13 cellular contexts compared by ENCODE assay signal in the genomic region with DNA sequence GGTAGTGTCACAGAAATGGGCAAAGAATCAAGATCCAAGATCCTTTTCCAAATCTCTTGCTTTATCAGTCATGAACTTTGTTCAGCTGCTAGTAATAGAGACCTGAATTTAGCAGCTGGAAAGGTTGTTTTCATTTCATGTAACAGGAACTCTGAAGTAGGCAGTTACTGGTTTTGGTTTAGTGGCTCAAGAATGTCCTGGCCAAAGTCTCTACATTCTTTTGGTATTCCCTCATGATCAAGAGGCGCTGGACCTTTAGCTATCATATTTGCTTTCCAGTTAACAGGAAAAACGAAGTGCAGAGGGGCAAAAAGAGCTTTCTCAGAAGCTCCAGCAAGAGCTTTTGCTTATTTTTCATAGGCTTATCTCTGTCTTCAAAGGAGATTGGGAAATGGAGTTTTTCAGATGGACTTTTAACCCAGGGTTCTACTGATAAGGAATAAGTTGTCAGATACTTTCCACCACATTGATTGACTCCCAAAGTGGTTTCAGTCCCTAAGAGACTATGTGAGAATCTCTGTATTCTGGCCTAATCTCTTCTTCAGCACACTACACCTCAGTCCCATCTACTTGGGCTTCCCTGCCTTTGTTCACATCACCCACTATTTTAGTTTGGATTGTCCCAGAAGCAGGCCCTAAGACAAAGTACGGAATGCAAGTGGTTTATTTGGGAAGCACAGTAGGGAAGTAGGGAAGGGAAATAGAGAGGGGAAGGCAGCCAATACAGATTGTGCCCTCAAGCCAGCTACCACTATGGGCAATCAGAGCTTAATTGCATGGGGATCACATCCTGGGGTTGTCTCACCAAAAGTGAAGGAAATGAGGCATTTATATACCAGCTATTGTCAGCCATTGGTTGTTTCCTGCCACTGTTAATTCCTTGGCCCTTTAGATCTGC.
DNase-seq lines count a peak whose midpoint lies in the region; ATAC-seq and TF ChIP-seq lines count a peak whose summit lies in the region.
"Had no signal": no experiment of that assay in that cellular context is flagged by ENCODE, and none has a peak within 500 bp of the region (broad histone marks: within the 10 kb centered on the region; RNA-seq: fewer than 3 reads in every experiment).

No MANE protein-coding gene starts in this region.

- H3K4me3 Mint-ChIP-seq in mesothelial cell of epicardium = no peak overlapping the region

- H3K27ac Mint-ChIP-seq in mesothelial cell of epicardium = peak overlapping the region; percentile 88

- H3K9ac ChIP-seq in fibroblast of lung (ENCODE audit: insufficient read depth, low read length) = no peak overlapping the region

- H3K79me2 ChIP-seq in fibroblast of lung (ENCODE audit: control insufficient read depth, insufficient read depth, low read length) = no peaks in the 10 kb centered on the region

- H3K36me3 ChIP-seq in fibroblast of lung (ENCODE audit: control insufficient read depth, insufficient read depth, low read length) = no peaks in the 10 kb centered on the region
- H3K36me3 ChIP-seq: transverse colon had no signal

- H3K36me3 Mint-ChIP-seq in mesothelial cell of epicardium = no peaks in the 10 kb centered on the region

- no peak overlapping the region for H3K4me2 ChIP-seq in fibroblast of lung (ENCODE audit: extremely low read depth, insufficient read depth, low read length)

- no peaks in the 10 kb centered on the region for H3K27me3 ChIP-seq in fibroblast of lung (ENCODE audit: control insufficient read depth, insufficient read depth, low read length)
- H3K27me3 ChIP-seq: transverse colon had no signal

- DNase-seq in ACHN (peak; percentile 87), OCI-M1 (lab: John Stamatoyannopoulos, UW) (peak; percentile 29), fibroblast of lung (ENCODE audit: low read depth in 2 of 2) (peak; percentile 31 to 39), mesothelial cell of epicardium (ENCODE audit: low spot score in 2 of 2, unreplicated experiment in 2 of 2) (no peak), SHP77 (lab: John Stamatoyannopoulos, UW) (no peak)
- DNase-seq: Calu3, cerebellar nuclear complex, transverse colon had no signal

- TF ChIP-seq CTCF in fibroblast of lung (conservative IDR thresholded peaks at IDR 0.05 in 1 of 2, IDR thresholded peaks at IDR 0.05 in 1 of 2; ENCODE audit: low read depth in 1 of 2, low read length in 2 of 2) (no peak), mesothelial cell of epicardium (IDR thresholded peaks at IDR 0.05; ENCODE audit: unreplicated experiment) (no peak)

- H3K9me3 ChIP-seq in fibroblast of lung (ENCODE audit: control insufficient read depth, insufficient read depth, low read depth, low read length) = no peaks in the 10 kb centered on the region
- H3K9me3 ChIP-seq: transverse colon had no signal

- in situ Hi-C loops in ACHN (cut with HindIII; ENCODE audit: low pct_ligation_motif_present, low pct_unique_long_range_greater_than_20kb, low sequenced_read_pairs) = no loop called here

- no peaks in the 10 kb centered on the region for H3K4me1 ChIP-seq in fibroblast of lung (ENCODE audit: control insufficient read depth, extremely low read depth, insufficient read depth, low read length)
- H3K4me1 ChIP-seq: transverse colon had no signal

- no peaks in the 10 kb centered on the region for H3K27me3 Mint-ChIP-seq in mesothelial cell of epicardium (ENCODE audit: low read depth)

- no peak overlapping the region for H2AFZ ChIP-seq in fibroblast of lung (ENCODE audit: low read length)

- no peaks in the 10 kb centered on the region for H4K20me1 ChIP-seq in fibroblast of lung (ENCODE audit: control insufficient read depth, extremely low read depth, insufficient read depth, low read length)

- no peaks in the 10 kb centered on the region for H3K9me3 Mint-ChIP-seq in mesothelial cell of epicardium

- H3K4me3 ChIP-seq in fibroblast of lung (replicated peaks in 1 of 4; ENCODE audit: control extremely low read depth in 1 of 4, insufficient read depth in 1 of 4, low read depth in 3 of 4, low read length in 4 of 4) = no peak overlapping the region
- H3K4me3 ChIP-seq: transverse colon had no signal

- no peak overlapping the region for H3K27ac ChIP-seq in fibroblast of lung (ENCODE audit: insufficient read depth, low read length)
- H3K27ac ChIP-seq: HL-60, transverse colon had no signal

- ATAC-seq in GM18502 (IDR thresholded peaks at IDR 0.05; ENCODE audit: poor library complexity, unreplicated experiment) (no peak), GM21528 (IDR thresholded peaks at IDR 0.05; ENCODE audit: low FRiP score, unreplicated experiment) (no peak), HG03354 (IDR thresholded peaks at IDR 0.05; ENCODE audit: poor library complexity, severe bottlenecking, unreplicated experiment) (no peak)
- ATAC-seq: esophagus mucosa had no signal

- H3K4me1 Mint-ChIP-seq in mesothelial cell of epicardium = peaks cover 41% of the 10 kb centered on the region

Comparison
In these comparisons a context has a peak if more than half of its experiments do, and no peak if none do; other contexts are left out.
1. DNase-seq: peak in ACHN (single experiment), OCI-M1 (single experiment) and fibroblast of lung (2 of 2); none in mesothelial cell of epicardium (0 of 2) and SHP77 (0 of 2).